In the genomic region with DNA sequence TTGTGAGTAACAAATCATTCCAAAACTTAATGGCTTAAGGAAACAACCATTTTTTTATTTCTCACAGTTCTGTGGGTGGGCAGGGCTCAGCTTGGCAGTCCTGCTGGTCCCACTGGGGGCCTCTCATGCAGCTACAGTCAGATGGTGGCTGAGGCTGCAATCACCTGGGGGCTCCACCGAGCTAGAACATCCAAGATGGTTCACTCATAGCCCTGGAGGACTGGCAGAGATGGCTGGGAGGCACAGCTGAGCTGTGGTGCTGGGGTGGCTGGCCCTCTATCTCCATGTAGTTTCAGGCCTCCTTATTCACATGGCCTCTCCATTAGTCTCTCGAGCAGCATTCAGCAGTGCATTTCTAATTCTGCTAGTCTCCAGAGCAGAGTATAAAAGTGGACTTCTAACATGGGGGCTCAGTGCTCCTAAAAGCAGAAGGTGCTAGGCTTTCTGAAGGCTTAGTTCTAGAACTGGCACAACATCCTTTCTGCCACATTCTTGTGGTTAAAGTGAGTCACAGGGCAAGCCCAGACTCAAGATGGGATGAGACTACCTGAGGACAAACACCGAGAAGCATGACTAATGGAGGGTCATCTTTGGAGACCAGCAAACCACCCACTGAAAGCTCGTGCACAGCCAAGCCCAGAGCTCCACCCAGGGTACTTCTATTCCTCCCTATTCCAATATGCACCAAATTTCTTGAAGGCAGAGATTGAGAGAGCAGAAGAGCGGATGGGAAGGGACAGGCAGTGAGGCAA, we compare ENCODE assay signal across 1 cellular context.
A peak's percentile ranks its signal among the peaks of the same experiment; 100 is the strongest.
TF ChIP-seq lines count a peak whose summit lies in the region.

No MANE protein-coding gene starts in this region.

TF ChIP-seq in HCT116, 20 proteins besides CTCF, POLR2A, EP300 and RAD21 (continued from another document):
- TF ChIP-seq, protein P1, sequence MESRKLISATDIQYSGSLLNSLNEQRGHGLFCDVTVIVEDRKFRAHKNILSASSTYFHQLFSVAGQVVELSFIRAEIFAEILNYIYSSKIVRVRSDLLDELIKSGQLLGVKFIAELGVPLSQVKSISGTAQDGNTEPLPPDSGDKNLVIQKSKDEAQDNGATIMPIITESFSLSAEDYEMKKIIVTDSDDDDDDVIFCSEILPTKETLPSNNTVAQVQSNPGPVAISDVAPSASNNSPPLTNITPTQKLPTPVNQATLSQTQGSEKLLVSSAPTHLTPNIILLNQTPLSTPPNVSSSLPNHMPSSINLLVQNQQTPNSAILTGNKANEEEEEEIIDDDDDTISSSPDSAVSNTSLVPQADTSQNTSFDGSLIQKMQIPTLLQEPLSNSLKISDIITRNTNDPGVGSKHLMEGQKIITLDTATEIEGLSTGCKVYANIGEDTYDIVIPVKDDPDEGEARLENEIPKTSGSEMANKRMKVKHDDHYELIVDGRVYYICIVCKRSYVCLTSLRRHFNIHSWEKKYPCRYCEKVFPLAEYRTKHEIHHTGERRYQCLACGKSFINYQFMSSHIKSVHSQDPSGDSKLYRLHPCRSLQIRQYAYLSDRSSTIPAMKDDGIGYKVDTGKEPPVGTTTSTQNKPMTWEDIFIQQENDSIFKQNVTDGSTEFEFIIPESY (IDR thresholded peaks at IDR 0.05; ENCODE audit: extremely low read depth, insufficient replicate concordance, low read length) = no peak
- TF ChIP-seq, protein P2, sequence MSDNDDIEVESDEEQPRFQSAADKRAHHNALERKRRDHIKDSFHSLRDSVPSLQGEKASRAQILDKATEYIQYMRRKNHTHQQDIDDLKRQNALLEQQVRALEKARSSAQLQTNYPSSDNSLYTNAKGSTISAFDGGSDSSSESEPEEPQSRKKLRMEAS (IDR thresholded peaks at IDR 0.05) = peak; percentile 69
- TF ChIP-seq EZH2phosphoT487 (IDR thresholded peaks at IDR 0.05; ENCODE audit: borderline replicate concordance) (no peak), CEBPB (IDR thresholded peaks at IDR 0.05; ENCODE audit: low read depth) (peak; percentile 36), TCF7L2 (IDR thresholded peaks at IDR 0.05; ENCODE audit: borderline replicate concordance, extremely low read depth, insufficient read depth, insufficient read length) (peak; percentile 6), POLR2AphosphoS5 (IDR thresholded peaks at IDR 0.05; ENCODE audit: low read depth, low read length) (peak; percentile 40; the same call in 1 of the 2 replicates), JUND (IDR thresholded peaks at IDR 0.05) (peak; percentile 96), CBX3 (IDR thresholded peaks at IDR 0.05; ENCODE audit: low read depth) (peak; percentile 98), FOSL1 (IDR thresholded peaks at IDR 0.05; ENCODE audit: low read depth) (peak; percentile 97), ZFX (IDR thresholded peaks at IDR 0.05) (no peak), ELF1 (IDR thresholded peaks at IDR 0.05; ENCODE audit: borderline replicate concordance, low read depth) (no peak), EGR1 (IDR thresholded peaks at IDR 0.05; ENCODE audit: low read depth) (peak; percentile 75), SRF (IDR thresholded peaks at IDR 0.05; ENCODE audit: low read depth) (peak; percentile 52; the same call in 1 of the 2 replicates), SIN3A (IDR thresholded peaks at IDR 0.05; ENCODE audit: low read depth) (peak; percentile 67; the same call in 1 of the 2 replicates), SP1 (IDR thresholded peaks at IDR 0.05; ENCODE audit: low read depth) (peak; percentile 94), EZH2 (IDR thresholded peaks at IDR 0.05) (no peak), ZNF274 (IDR thresholded peaks at IDR 0.05; ENCODE audit: low read depth, low read length) (no peak)
